In the genomic region with DNA sequence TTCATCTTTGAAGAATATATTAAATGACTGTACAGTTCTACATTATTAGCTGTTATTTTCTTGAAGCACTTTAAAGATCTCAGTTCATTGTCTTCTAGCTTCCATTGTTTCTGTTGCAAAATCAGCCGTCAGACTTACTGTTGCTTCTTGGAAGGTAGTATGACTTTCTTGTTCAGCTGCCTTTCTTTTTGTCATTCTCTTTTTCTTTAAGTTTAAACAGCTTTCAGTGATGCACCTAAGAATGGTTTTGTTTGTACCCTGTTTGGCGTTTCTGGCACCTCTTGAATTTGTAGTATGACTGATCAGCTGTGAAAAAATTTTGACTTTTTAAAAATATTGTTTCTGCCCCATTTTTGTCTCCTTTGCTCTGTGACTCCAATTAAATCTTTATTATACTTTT, we compare ENCODE assay signal across 15 cellular contexts. TPM values are rescaled to one million over a fixed set of nuclear protein-coding genes. Genes with fewer than 3 reads are reported as not detected.
DNase-seq lines count a peak whose midpoint lies in the region; ATAC-seq and TF ChIP-seq lines count a peak whose summit lies in the region.
"Had no signal": no experiment of that assay in that cellular context is flagged by ENCODE, and none has a peak within 500 bp of the region (broad histone marks: within the 10 kb centered on the region; RNA-seq: fewer than 3 reads in every experiment).

No MANE protein-coding gene starts in this region.

- H3K27me3 Mint-ChIP-seq in activated T-cell treated with anti-CD3 and anti-CD28 coated beads, Interleukin-2, amount 50 U/mL, for 72 hours (ENCODE audit: low read depth), result no peaks in the 10 kb centered on the region
- H3K27me3 Mint-ChIP-seq: activated CD4-positive, alpha-beta T cell treated with anti-CD3 and anti-CD28 coated beads, Interleukin-2, amount 10 ng/mL, durations not matched to agents 24 days and 14 days; T-cell had no signal

- H3K27ac Mint-ChIP-seq in activated T-cell treated with anti-CD3 and anti-CD28 coated beads, Interleukin-2, amount 50 U/mL, for 72 hours, result peak overlapping the region; percentile 46
- H3K27ac Mint-ChIP-seq: activated CD4-positive, alpha-beta T cell treated with anti-CD3 and anti-CD28 coated beads, Interleukin-2, amount 10 ng/mL, durations not matched to agents 24 days and 14 days had no signal

- DNase-seq in activated T-cell treated with anti-CD3 and anti-CD28 coated beads, Interleukin-2, amount 50 U/mL, for 72 hours, result no peak
- no peak for DNase-seq in activated T-cell treated with anti-CD3 and anti-CD28 coated beads, Interleukin-2, amount 50 U/mL, for 48 hours
- DNase-seq in OCI-LY7 (ENCODE audit: low spot score) (peak; percentile 52), cardiac fibroblast (ENCODE audit: low read depth in 2 of 2) (peak; percentile 30 to 38), myocyte (ENCODE audit: low read depth) (peak; percentile 46), prostate gland (ENCODE audit: low spot score) (no peak), NCI-H446 treated with DMSO at 0.1 percent for 48 hours (lab: John Stamatoyannopoulos, UW) (no peak)
- DNase-seq: activated CD4-positive, alpha-beta T cell treated with anti-CD3 and anti-CD28 coated beads, Interleukin-2, amount 10 ng/mL, durations not matched to agents 24 days and 14 days; AML-193; KG1; NCI-H2029 treated with DMSO at 0.1 percent for 48 hours; stimulated activated naive CD4-positive, alpha-beta T cell treated with Interleukin-2 at 50 U/mL for 16 hours; T-cell had no signal

- no peaks in the 10 kb centered on the region for H3K27me3 ChIP-seq in prostate gland (replicated peaks; ENCODE audit: insufficient read depth)
- H3K27me3 ChIP-seq: neutrophil had no signal

- intact Hi-C loops in OCI-LY7 (cut with micrococcal nuclease; ENCODE audit: unreplicated experiment) (no loop called here), prostate gland (cut with DNase I) (no loop called here)

- H3K4me3 Mint-ChIP-seq in activated T-cell treated with anti-CD3 and anti-CD28 coated beads, Interleukin-2, amount 50 U/mL, for 72 hours, result no peak overlapping the region
- H3K4me3 Mint-ChIP-seq: activated CD4-positive, alpha-beta T cell treated with anti-CD3 and anti-CD28 coated beads, Interleukin-2, amount 10 ng/mL, durations not matched to agents 24 days and 14 days; T-cell had no signal

- peaks cover 1% of the 10 kb centered on the region for H3K4me1 ChIP-seq in OCI-LY7 (ENCODE audit: insufficient read depth, low read length, poor library complexity, severe bottlenecking)
- H3K4me1 ChIP-seq in prostate gland (replicated peaks), result no peaks in the 10 kb centered on the region

- ATAC-seq in activated T-cell treated with anti-CD3 and anti-CD28 coated beads, Interleukin-2, amount 50 U/mL, for 72 hours (replicated peaks in 1 of 2), result no peak
- ATAC-seq in HG02623 (IDR thresholded peaks at IDR 0.05; ENCODE audit: unreplicated experiment), result no peak
- ATAC-seq: T-cell had no signal

- H3K4me2 ChIP-seq in OCI-LY7 (ENCODE audit: low read length), result no peak overlapping the region

- peaks cover 47% of the 10 kb centered on the region for H3K4me1 Mint-ChIP-seq in activated T-cell treated with anti-CD3 and anti-CD28 coated beads, Interleukin-2, amount 50 U/mL, for 72 hours (ENCODE audit: low read depth)

- POLR2A ChIA-PET in OCI-LY7 (lab: Charles Lee), result interaction anchor here (0.9 to 2.2 kb wide), 5 partner anchors 8 to 60 kb away, joined by 3 to 8 read pairs (median 3); partner anchors contain the start of gene MKLN1

- H4K20me1 ChIP-seq in OCI-LY7 (ENCODE audit: insufficient read depth, low read length), result no peaks in the 10 kb centered on the region

- H3K79me2 ChIP-seq in OCI-LY7 (ENCODE audit: insufficient read depth, low read depth, low read length), result peaks cover 100% of the 10 kb centered on the region

- H3K9me3 ChIP-seq in OCI-LY7 (ENCODE audit: low read length) (peaks cover 22% of the 10 kb centered on the region), prostate gland (no peaks in the 10 kb centered on the region)

- no peak overlapping the region for H2AFZ ChIP-seq in OCI-LY7 (ENCODE audit: low read length)

- H3K9me2 ChIP-seq in OCI-LY7 (ENCODE audit: insufficient read depth, low read length), result no peaks in the 10 kb centered on the region

- TF ChIP-seq CTCF in OCI-LY7 (conservative IDR thresholded peaks at IDR 0.05; ENCODE audit: low read length), result no peak
- TF ChIP-seq CTCF in cardiac fibroblast (IDR thresholded peaks at IDR 0.05; ENCODE audit: low read depth, low read length), result no peak
- TF ChIP-seq CTCF in prostate gland (IDR thresholded peaks at IDR 0.05), result no peak

- no peak for TF ChIP-seq POLR2A in prostate gland (IDR thresholded peaks at IDR 0.05)

- peaks cover 10 to 12% of the 10 kb centered on the region in 2 donors for H3K9me3 Mint-ChIP-seq in activated T-cell treated with anti-CD3 and anti-CD28 coated beads, Interleukin-2, amount 50 U/mL, for 72 hours

- peaks cover 14 to 47% of the 10 kb centered on the region in 2 donors for H3K36me3 Mint-ChIP-seq in activated T-cell treated with anti-CD3 and anti-CD28 coated beads, Interleukin-2, amount 50 U/mL, for 72 hours (ENCODE audit: insufficient read depth in 2 of 2)

- no peak overlapping the region for H3K27ac ChIP-seq in OCI-LY7 (ENCODE audit: low read depth, low read length, poor library complexity, severe bottlenecking)
- H3K27ac ChIP-seq in prostate gland, result no peak overlapping the region
- H3K27ac ChIP-seq: neutrophil had no signal

- H3K4me3 ChIP-seq in OCI-LY7 (ENCODE audit: low read depth, low read length, poor library complexity, severe bottlenecking), result no peak overlapping the region
- H3K4me3 ChIP-seq in cardiac fibroblast (replicated peaks in 1 of 2; ENCODE audit: low read depth in 2 of 2, low read length in 2 of 2), result no peak overlapping the region
- H3K4me3 ChIP-seq in prostate gland, result no peak overlapping the region

- BruUV-seq in OCI-LY7 (replicated peaks; lab: Mats Ljungman, UMichigan), result no TSS peak

- WGBS in prostate gland, result 93% methylated on average over 2 of the region's 2 CpGs

- H3K36me3 ChIP-seq in OCI-LY7 (ENCODE audit: insufficient read depth, low read length) (peaks cover 63% of the 10 kb centered on the region), prostate gland (no peaks in the 10 kb centered on the region)

- CTCF ChIA-PET in OCI-LY7 (lab: Charles Lee; ENCODE audit: unreplicated experiment), result no interaction called here

RNA-seq across cellular contexts. Expression of gene MKLN1, which starts 9.3 kb away (rescaled TPM):
- total RNA-seq in activated T-cell treated with anti-CD3 and anti-CD28 coated beads, Interleukin-2, amount 50 U/mL, for 72 hours, result 10 to 100 TPM; 44.9 to 49.6 TPM
- total RNA-seq in OCI-LY7 (2014; rRNA removed; shearing (Covaris generic)), result 10.8 and 12.1 TPM in 2 replicates
- total RNA-seq in OCI-LY7 (2022), result 54.4 and 56.6 TPM in 2 replicates
- 38.0 and 38.5 TPM in 2 replicates for total RNA-seq in myocyte
- 16.4 TPM for polyA plus RNA-seq in myocyte (2012)
- 10 to 100 TPM; 53.1 to 58.1 TPM for total RNA-seq in prostate gland

Comparison
In these comparisons a context has a peak if more than half of its experiments do, and no peak if none do; other contexts are left out.
1. DNase-seq: peak in OCI-LY7 (single experiment), cardiac fibroblast (2 of 2) and myocyte (single experiment); none in activated T-cell treated with anti-CD3 and anti-CD28 coated beads, Interleukin-2, amount 50 U/mL, for 72 hours (0 of 2), activated T-cell treated with anti-CD3 and anti-CD28 coated beads, Interleukin-2, amount 50 U/mL, for 48 hours (0 of 2), prostate gland (single experiment) and NCI-H446 treated with DMSO at 0.1 percent for 48 hours (single experiment).